ENCODE assay signal across 8 cellular contexts in the genomic region with DNA sequence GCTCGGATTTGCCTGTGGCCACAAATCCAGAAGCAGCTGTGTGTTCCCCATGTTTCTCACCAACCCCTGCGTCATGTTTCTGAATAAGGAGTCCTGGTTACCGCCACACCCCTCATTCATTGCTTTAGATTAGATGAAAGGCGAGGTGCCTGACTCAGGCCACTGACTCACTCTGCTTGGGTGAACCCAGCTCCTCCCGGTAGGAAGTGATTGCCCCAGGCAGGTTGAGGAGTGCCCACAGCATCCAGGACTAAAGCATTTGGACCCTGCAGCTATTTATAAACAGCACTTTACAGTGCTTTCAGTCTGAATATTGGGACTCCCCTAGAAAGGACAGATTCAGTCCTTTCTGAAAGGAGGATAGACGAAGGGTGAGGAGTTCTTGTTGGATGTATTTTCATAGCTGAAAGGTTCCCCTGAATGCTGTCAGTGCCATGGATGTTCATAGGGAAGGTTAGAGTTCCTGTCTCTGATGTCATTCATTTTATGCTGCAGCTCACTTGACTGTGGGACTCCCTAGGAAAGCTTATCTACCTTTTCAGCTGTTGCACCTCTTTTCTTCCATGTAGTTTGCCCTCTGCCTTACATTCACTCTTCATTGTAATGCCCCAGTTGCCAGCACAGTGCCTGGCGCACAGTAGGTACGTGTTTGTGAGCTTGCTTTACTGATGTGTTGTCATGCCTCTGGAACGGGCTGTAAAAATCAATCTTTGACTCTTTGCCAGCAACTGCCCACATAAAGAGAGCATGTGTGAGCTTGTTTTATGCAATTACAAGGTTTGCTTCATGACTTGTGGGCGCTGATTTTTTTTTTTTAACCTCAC.
DNase-seq lines count a peak whose midpoint lies in the region; ATAC-seq lines count a peak whose summit lies in the region.

No MANE protein-coding gene starts in this region.

- peak; percentile 76 for DNase-seq in COLO668 (lab: John Stamatoyannopoulos, UW; ENCODE audit: unreplicated experiment)
- peak; percentile 78 for DNase-seq in NCI-H146 (lab: John Stamatoyannopoulos, UW)
- DNase-seq in activated effector memory CD4-positive, alpha-beta T cell treated with Interleukin-2 at 50 U/mL for 16 hours, result peak; percentile 32
- peak; percentile 98 for DNase-seq in islet precursor cell
- peak; percentile 64 for DNase-seq in stimulated activated naive CD8-positive, alpha-beta T cell treated with anti-CD3 and anti-CD28 coated beads, Interleukin-15, Interleukin-2, amounts not matched to agents 100 U/mL and 50 U/mL, for 24 hours
- no peak for DNase-seq in NCI-H510A (lab: John Stamatoyannopoulos, UW)
- no peak for DNase-seq in NOMO-1 (lab: John Stamatoyannopoulos, UW; ENCODE audit: unreplicated experiment in 2 of 2)

- ATAC-seq in stimulated activated naive CD8-positive, alpha-beta T cell treated with anti-CD3 and anti-CD28 coated beads, Interleukin-15, Interleukin-2, amounts not matched to agents 100 U/mL and 50 U/mL, for 24 hours, result peak; percentile 76
- no peak for ATAC-seq in HG03378 (IDR thresholded peaks at IDR 0.05; ENCODE audit: unreplicated experiment)

Comparison
In these comparisons a context has a peak if more than half of its experiments do, and no peak if none do; other contexts are left out.
1. DNase-seq: peak in COLO668 (single experiment), NCI-H146 (single experiment), activated effector memory CD4-positive, alpha-beta T cell treated with Interleukin-2 at 50 U/mL for 16 hours (single experiment), islet precursor cell (single experiment) and stimulated activated naive CD8-positive, alpha-beta T cell treated with anti-CD3 and anti-CD28 coated beads, Interleukin-15, Interleukin-2, amounts not matched to agents 100 U/mL and 50 U/mL, for 24 hours (single experiment); none in NCI-H510A (single experiment) and NOMO-1 (0 of 2).